In the genomic region with DNA sequence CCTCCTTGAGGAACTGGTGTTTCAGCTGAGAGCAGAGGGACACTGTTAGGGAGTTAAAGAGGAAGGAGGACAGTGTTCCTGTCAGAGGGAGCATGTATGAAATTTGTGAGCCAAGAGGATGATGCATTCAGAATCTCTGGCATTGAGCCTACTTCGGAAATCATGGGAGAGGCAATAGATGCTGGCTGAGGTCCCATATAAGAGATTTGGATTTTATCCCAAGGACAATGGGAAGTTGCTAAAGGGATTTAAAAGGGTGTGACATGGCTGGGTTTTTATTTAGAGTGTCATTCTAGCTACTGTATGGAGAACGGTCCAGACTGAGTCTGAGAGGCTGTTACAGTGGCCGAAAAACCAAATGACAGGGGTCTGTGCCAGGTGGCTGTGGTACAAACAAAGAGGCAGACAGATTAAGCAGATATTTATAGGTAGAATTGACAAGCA, we compare ENCODE assay signal across 12 cellular contexts.
A peak's percentile ranks its signal among the peaks of the same experiment; 100 is the strongest.
DNase-seq lines count a peak whose midpoint lies in the region; ATAC-seq and TF ChIP-seq lines count a peak whose summit lies in the region.
"Had no signal": no experiment of that assay in that cellular context is flagged by ENCODE, and none has a peak within 500 bp of the region (broad histone marks: within the 10 kb centered on the region; RNA-seq: fewer than 3 reads in every experiment).

No MANE protein-coding gene starts in this region.

- DNase-seq in Right ventricle myocardium inferior (ENCODE audit: missing footprints), result no peak
- no peak for DNase-seq in right atrium auricular region (ENCODE audit: low spot score)
- DNase-seq in T-helper 17 cell, result no peak
- DNase-seq in fibroblast of the conjunctiva (ENCODE audit: low read depth), result peak; percentile 23
- peak; percentile 9 for DNase-seq in stromal cell of bone marrow (ENCODE audit: low read depth)
- DNase-seq in activated naive CD8-positive, alpha-beta T cell treated with anti-CD3 and anti-CD28 coated beads for 36 hours, result no peak
- DNase-seq in NCI-H2107 treated with DMSO at 0.1 percent for 48 hours (lab: John Stamatoyannopoulos, UW; ENCODE audit: unreplicated experiment), result no peak
- DNase-seq in GDM1 (lab: John Stamatoyannopoulos, UW), result no peak
- DNase-seq: activated CD8-positive, alpha-beta memory T cell treated with anti-CD3 and anti-CD28 coated beads, Interleukin-2, amount 50 U/mL, for 48 hours; NCI-H2171; upper lobe of right lung had no signal

- peaks cover 42% of the 10 kb centered on the region for H3K4me1 Mint-ChIP-seq in T-helper 17 cell
- peaks cover 15% of the 10 kb centered on the region for H3K4me1 Mint-ChIP-seq in activated naive CD8-positive, alpha-beta T cell treated with anti-CD3 and anti-CD28 coated beads for 36 hours

- H3K9me3 Mint-ChIP-seq in activated naive CD8-positive, alpha-beta T cell treated with anti-CD3 and anti-CD28 coated beads for 36 hours, result no peaks in the 10 kb centered on the region

- H3K36me3 Mint-ChIP-seq in T-helper 17 cell (ENCODE audit: low read depth), result no peaks in the 10 kb centered on the region
- no peaks in the 10 kb centered on the region for H3K36me3 Mint-ChIP-seq in activated naive CD8-positive, alpha-beta T cell treated with anti-CD3 and anti-CD28 coated beads for 36 hours

- no peaks in the 10 kb centered on the region for H3K27me3 Mint-ChIP-seq in T-helper 17 cell
- no peaks in the 10 kb centered on the region for H3K27me3 Mint-ChIP-seq in activated naive CD8-positive, alpha-beta T cell treated with anti-CD3 and anti-CD28 coated beads for 36 hours

- no peaks in the 10 kb centered on the region for H3K36me3 ChIP-seq in right atrium auricular region
- H3K36me3 ChIP-seq: upper lobe of right lung had no signal

- H3K9me3 ChIP-seq in right atrium auricular region, result no peaks in the 10 kb centered on the region
- H3K9me3 ChIP-seq in T-helper 17 cell (ENCODE audit: control insufficient read depth, low read length, poor library complexity, severe bottlenecking), result no peaks in the 10 kb centered on the region
- H3K9me3 ChIP-seq: upper lobe of right lung had no signal

- no peak for TF ChIP-seq CTCF in right atrium auricular region (IDR thresholded peaks at IDR 0.05)

- no peak overlapping the region for H3K4me3 Mint-ChIP-seq in T-helper 17 cell
- H3K4me3 Mint-ChIP-seq in activated naive CD8-positive, alpha-beta T cell treated with anti-CD3 and anti-CD28 coated beads for 36 hours, result no peak overlapping the region

- H3K27ac ChIP-seq in right atrium auricular region, result peak overlapping the region in 1 of 2 donors; percentile 46
- H3K27ac ChIP-seq: HL-60, upper lobe of right lung had no signal

- H3K27ac Mint-ChIP-seq in T-helper 17 cell, result peak overlapping the region; percentile 98
- H3K27ac Mint-ChIP-seq in activated naive CD8-positive, alpha-beta T cell treated with anti-CD3 and anti-CD28 coated beads for 36 hours, result no peak overlapping the region

- H3K4me1 ChIP-seq in right atrium auricular region, result peaks cover 0 to 22% of the 10 kb centered on the region in 2 donors

- no peaks in the 10 kb centered on the region for H3K27me3 ChIP-seq in right atrium auricular region
- H3K27me3 ChIP-seq: upper lobe of right lung had no signal

- ATAC-seq in Right ventricle myocardium inferior (peak; percentile 73), T-helper 17 cell (no peak)
- ATAC-seq: upper lobe of right lung had no signal

- intact Hi-C loops in Right ventricle myocardium inferior (cut with DNase I), result loop anchor here (5.0 kb wide), 1 partner anchor 402 kb away; a partner anchor contains a TSS

- no peak overlapping the region for H3K4me3 ChIP-seq in right atrium auricular region
- H3K4me3 ChIP-seq: upper lobe of right lung had no signal

Comparison
In these comparisons a context has a peak if more than half of its experiments do, and no peak if none do; other contexts are left out.
1. DNase-seq: peak in fibroblast of the conjunctiva (single experiment) and stromal cell of bone marrow (single experiment); none in Right ventricle myocardium inferior (single experiment), right atrium auricular region (single experiment), T-helper 17 cell (0 of 3), activated naive CD8-positive, alpha-beta T cell treated with anti-CD3 and anti-CD28 coated beads for 36 hours (single experiment), NCI-H2107 treated with DMSO at 0.1 percent for 48 hours (single experiment) and GDM1 (single experiment).